Comparison of ENCODE assay signal across 20 cellular contexts in genomic region chr14:90553298-90553920, GRCh38.
A peak's percentile ranks its signal among the peaks of the same experiment; 100 is the strongest.
DNase-seq lines count a peak whose midpoint lies in the region; ATAC-seq and TF ChIP-seq lines count a peak whose summit lies in the region.
"Had no signal": no experiment of that assay in that cellular context is flagged by ENCODE, and none has a peak within 500 bp of the region (broad histone marks: within the 10 kb centered on the region; RNA-seq: fewer than 3 reads in every experiment).

No MANE protein-coding gene starts in this region.

- H3K4me2 ChIP-seq in GM23338 = no peak overlapping the region

- no peak overlapping the region for H3K27ac ChIP-seq in GM23338 (ENCODE audit: low read depth)
- peak overlapping the region; percentile 97 for H3K27ac ChIP-seq in angular gyrus (ENCODE audit: low read depth, low read length)
- peak overlapping the region; percentile 95 for H3K27ac ChIP-seq in layer of hippocampus (ENCODE audit: low read depth, low read length)
- peak overlapping the region in 4 of 5 donors; percentile 54 to 82 (median 60) for H3K27ac ChIP-seq in stomach
- no peak overlapping the region for H3K27ac ChIP-seq in ovary
- H3K27ac ChIP-seq: right lobe of liver, SJCRH30 had no signal

- H3K27me3 Mint-ChIP-seq in GM23338 (ENCODE audit: insufficient read depth, low read depth, poor library complexity) = peaks cover 13% of the 10 kb centered on the region

- no peaks in the 10 kb centered on the region for H3K79me2 ChIP-seq in GM23338 (replicated peaks; ENCODE audit: insufficient read depth)

- no peaks in the 10 kb centered on the region for H3K27me3 ChIP-seq in GM23338 (ENCODE audit: insufficient read depth)
- no peaks in the 10 kb centered on the region for H3K27me3 ChIP-seq in layer of hippocampus (ENCODE audit: control insufficient read depth, insufficient read depth, low read length)
- H3K27me3 ChIP-seq in stomach = no peaks in the 10 kb centered on the region
- H3K27me3 ChIP-seq in ovary = no peaks in the 10 kb centered on the region
- H3K27me3 ChIP-seq: right lobe of liver, SJCRH30 had no signal

- H3F3A ChIP-seq in GM23338 (replicated peaks; ENCODE audit: low read depth) = no peaks in the 10 kb centered on the region

- TF ChIP-seq POLR2A in stomach (IDR thresholded peaks at IDR 0.05) = no peak
- no peak for TF ChIP-seq POLR2A in ovary (IDR thresholded peaks at IDR 0.05)

- H3K4me3 ChIP-seq in GM23338 (no peak overlapping the region), stomach (no peak overlapping the region), ovary (no peak overlapping the region)
- H3K4me3 ChIP-seq: HAP-1, right lobe of liver, SJCRH30 had no signal

- intact Hi-C loops in stomach (cut with DNase I; ENCODE audit: low total_unique reads) (no loop called here), ovary (cut with DNase I) (no loop called here)

- DNase-seq in GM23338 (ENCODE audit: low spot score) (peak; percentile 48), stomach (no peak), ovary (no peak), NCI-H82 treated with DMSO at 0.1 percent for 48 hours (lab: John Stamatoyannopoulos, UW; ENCODE audit: unreplicated experiment) (no peak)
- DNase-seq: activated CD4-positive, alpha-beta T cell treated with anti-CD3 and anti-CD28 coated beads, Interleukin-2, amount 50 U/mL, for 4 hours; activated gamma-delta T cell; amniotic stem cell; central memory CD4-positive, alpha-beta T cell; effector memory CD4-positive, alpha-beta T cell; KBM-7; NCI-H187 treated with DMSO at 0.1 percent for 48 hours; NCI-H226; right lobe of liver; SJCRH30 had no signal

- H3K4me1 Mint-ChIP-seq in GM23338 = peaks cover 16% of the 10 kb centered on the region
- H3K4me1 Mint-ChIP-seq: CD8-positive, alpha-beta memory T cell had no signal

- H3K36me3 ChIP-seq in GM23338 (ENCODE audit: insufficient read depth) (no peaks in the 10 kb centered on the region), stomach (no peaks in the 10 kb centered on the region), ovary (no peaks in the 10 kb centered on the region)
- H3K36me3 ChIP-seq: HAP-1, right lobe of liver, SJCRH30 had no signal

- TF ChIP-seq EP300 in stomach (IDR thresholded peaks at IDR 0.05) (no peak), ovary (IDR thresholded peaks at IDR 0.05) (no peak)

- H4K20me1 ChIP-seq in GM23338 (replicated peaks; ENCODE audit: insufficient read depth) = no peaks in the 10 kb centered on the region

- peaks cover 12% of the 10 kb centered on the region for H3K4me1 ChIP-seq in GM23338 (ENCODE audit: insufficient read depth)
- H3K4me1 ChIP-seq in stomach = peaks cover 17 to 85% (median 46%) of the 10 kb centered on the region in 4 donors
- H3K4me1 ChIP-seq in ovary (ENCODE audit: insufficient read depth) = peaks cover 6% of the 10 kb centered on the region
- H3K4me1 ChIP-seq: HAP-1, right lobe of liver, SJCRH30 had no signal

- 79 to 92% (median 88%) methylated on average over 14 of the region's 14 CpGs for WGBS in stomach, 5 donors
- WGBS in ovary, 3 donors = 88 to 95% (median 91%) methylated on average over 14 of the region's 14 CpGs

- ATAC-seq in GM23338 = peak; percentile 48
- ATAC-seq in GM19467 (IDR thresholded peaks at IDR 0.05; ENCODE audit: unreplicated experiment) = no peak
- ATAC-seq: Panc1, right lobe of liver had no signal

- no peak for TF ChIP-seq CTCF in GM23338 (conservative IDR thresholded peaks at IDR 0.05; ENCODE audit: low read depth in 2 of 2)
- no peak for TF ChIP-seq CTCF in stomach (IDR thresholded peaks at IDR 0.05)
- TF ChIP-seq CTCF in ovary (IDR thresholded peaks at IDR 0.05) = no peak

- H3K36me3 Mint-ChIP-seq in GM23338 (ENCODE audit: low read depth) = peaks cover 4% of the 10 kb centered on the region; the same call in 1 of the 3 replicates
- H3K36me3 Mint-ChIP-seq: CD8-positive, alpha-beta memory T cell had no signal

- H3K9me3 ChIP-seq in stomach = no peaks in the 10 kb centered on the region
- no peaks in the 10 kb centered on the region for H3K9me3 ChIP-seq in ovary
- H3K9me3 ChIP-seq: HAP-1, right lobe of liver, SJCRH30 had no signal

- H3K4me3 Mint-ChIP-seq in GM23338 = no peak overlapping the region
- H3K4me3 Mint-ChIP-seq: CD8-positive, alpha-beta memory T cell had no signal

- peak overlapping the region; percentile 52; the same call in 1 of the 2 replicates for H3K27ac Mint-ChIP-seq in GM23338

- H3K9me2 ChIP-seq in GM23338 (ENCODE audit: insufficient read depth) = no peaks in the 10 kb centered on the region

- peaks cover 5% of the 10 kb centered on the region; the same call in 2 of the 3 replicates for H3K9me3 Mint-ChIP-seq in GM23338
- H3K9me3 Mint-ChIP-seq: CD8-positive, alpha-beta memory T cell had no signal

- H2AFZ ChIP-seq in GM23338 = no peak overlapping the region

TF ChIP-seq in GM23338, 12 proteins besides CTCF, POLR2A, EP300 and RAD21 (continues in another document):
- TF ChIP-seq EZH2 (IDR thresholded peaks at IDR 0.05; ENCODE audit: low read depth, unreplicated experiment) = no peak
- no peak for TF ChIP-seq EZH2phosphoT487 (IDR thresholded peaks at IDR 0.05; ENCODE audit: unreplicated experiment)
- no peak for TF ChIP-seq ZNF114 (CRISPR knock-in tag; IDR thresholded peaks at IDR 0.05)
- TF ChIP-seq ZNF462 (CRISPR knock-in tag; IDR thresholded peaks at IDR 0.05) = no peak
- TF ChIP-seq JUNB (IDR thresholded peaks at IDR 0.05; ENCODE audit: unreplicated experiment) = no peak
- no peak for TF ChIP-seq CREB1 (CRISPR knock-in tag; IDR thresholded peaks at IDR 0.05; ENCODE audit: low read depth)
- TF ChIP-seq, protein P1, sequence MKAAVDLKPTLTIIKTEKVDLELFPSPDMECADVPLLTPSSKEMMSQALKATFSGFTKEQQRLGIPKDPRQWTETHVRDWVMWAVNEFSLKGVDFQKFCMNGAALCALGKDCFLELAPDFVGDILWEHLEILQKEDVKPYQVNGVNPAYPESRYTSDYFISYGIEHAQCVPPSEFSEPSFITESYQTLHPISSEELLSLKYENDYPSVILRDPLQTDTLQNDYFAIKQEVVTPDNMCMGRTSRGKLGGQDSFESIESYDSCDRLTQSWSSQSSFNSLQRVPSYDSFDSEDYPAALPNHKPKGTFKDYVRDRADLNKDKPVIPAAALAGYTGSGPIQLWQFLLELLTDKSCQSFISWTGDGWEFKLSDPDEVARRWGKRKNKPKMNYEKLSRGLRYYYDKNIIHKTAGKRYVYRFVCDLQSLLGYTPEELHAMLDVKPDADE (IDR thresholded peaks at IDR 0.05) = no peak
- no peak for TF ChIP-seq STAT1 (IDR thresholded peaks at IDR 0.05; ENCODE audit: unreplicated experiment)
- TF ChIP-seq ZNF331 (CRISPR knock-in tag; IDR thresholded peaks at IDR 0.05; ENCODE audit: low read depth) = no peak

Comparison
In these comparisons a context has a peak if more than half of its experiments do, and no peak if none do; other contexts are left out.
1. H3K27ac ChIP-seq: peak in angular gyrus (single experiment), layer of hippocampus (single experiment) and stomach (4 of 5); none in GM23338 (single experiment) and ovary (0 of 2).